Comparison of ENCODE assay signal across 19 cellular contexts in genomic region chr22:25540912-25541660, GRCh38. TPM values are rescaled to one million over a fixed set of nuclear protein-coding genes. Genes with fewer than 3 reads are reported as not detected.
A peak's percentile ranks its signal among the peaks of the same experiment; 100 is the strongest.
DNase-seq lines count a peak whose midpoint lies in the region; ATAC-seq, FAIRE-seq and TF ChIP-seq lines count a peak whose summit lies in the region.
"Had no signal": no experiment of that assay in that cellular context is flagged by ENCODE, and none has a peak within 500 bp of the region (broad histone marks: within the 10 kb centered on the region; RNA-seq: fewer than 3 reads in every experiment).

No MANE protein-coding gene starts in this region.

- no peak overlapping the region for H3K23ac ChIP-seq in H1 (ENCODE audit: insufficient read length)

- H2BK120ac ChIP-seq in H1 (replicated peaks; ENCODE audit: low read depth, low read length), result no peak overlapping the region

- H3K9me3 Mint-ChIP-seq in WTC11 (peaks cover 9% of the 10 kb centered on the region), neural crest cell (peaks cover 3% of the 10 kb centered on the region), mesothelial cell of epicardium (peaks cover 17% of the 10 kb centered on the region)
- H3K9me3 Mint-ChIP-seq: H9 had no signal

- H3K4me3 ChIP-seq in H1 (ENCODE audit: extremely low read depth in 1 of 4, insufficient read depth in 2 of 4, low read depth in 3 of 4, low read length in 4 of 4) (no peak overlapping the region), uterus (no peak overlapping the region)

- POLR2A ChIA-PET in WTC11 (lab: Charles Lee), result no interaction called here
- POLR2A ChIA-PET in H1 (lab: Charles Lee; ENCODE audit: partially characterized antibody), result no interaction called here

- no peak overlapping the region for H3K4ac ChIP-seq in H1 (replicated peaks; ENCODE audit: insufficient read length, low read depth, low read length)

- H4K20me1 ChIP-seq in H1 (replicated peaks in 1 of 2; ENCODE audit: control insufficient read depth in 1 of 2, insufficient read depth in 2 of 2, low read length in 2 of 2), result no peaks in the 10 kb centered on the region

- H4K91ac ChIP-seq in H1 (replicated peaks; ENCODE audit: insufficient read length, low read length), result no peak overlapping the region

- 95% methylated on average over 4 of the region's 4 CpGs; no CpG with 5 or more reads in 1 of the 2 experiments for WGBS in H1 (ENCODE audit: extremely low coverage in 1 of 2, insufficient coverage in 1 of 2, insufficient read length in 1 of 2, insufficient replicate concordance in 2 of 2, low coverage in 1 of 2, low lambda C conversion rate in 2 of 2, missing lambda C conversion rate in 1 of 2), 2 experiments

- no peak overlapping the region for H2BK5ac ChIP-seq in H1 (ENCODE audit: low read depth, low read length)

- intact Hi-C loops in uterus (cut with DNase I; ENCODE audit: low total_unique reads), result no loop called here

- H3K4me3 Mint-ChIP-seq in WTC11 (no peak overlapping the region), neural crest cell (no peak overlapping the region), mesothelial cell of epicardium (no peak overlapping the region)
- H3K4me3 Mint-ChIP-seq: CD4-positive, alpha-beta T cell; H9 had no signal

- no peak overlapping the region for H3K27ac Mint-ChIP-seq in WTC11
- peak overlapping the region; percentile 23 for H3K27ac Mint-ChIP-seq in neural crest cell (ENCODE audit: unreplicated experiment)
- H3K27ac Mint-ChIP-seq in mesothelial cell of epicardium, result no peak overlapping the region
- H3K27ac Mint-ChIP-seq: CD4-positive, alpha-beta T cell; H9 had no signal

- H3K27me3 Mint-ChIP-seq in WTC11 (ENCODE audit: low read depth), result no peaks in the 10 kb centered on the region; the same call in none of the 2 replicates
- H3K27me3 Mint-ChIP-seq in neural crest cell (ENCODE audit: low read depth), result no peaks in the 10 kb centered on the region
- H3K27me3 Mint-ChIP-seq in mesothelial cell of epicardium (ENCODE audit: low read depth), result no peaks in the 10 kb centered on the region
- H3K27me3 Mint-ChIP-seq: CD4-positive, alpha-beta T cell had no signal

- H4K8ac ChIP-seq in H1 (ENCODE audit: extremely low read depth, insufficient read depth, low read length), result no peak overlapping the region

- H3K56ac ChIP-seq in H1 (replicated peaks; ENCODE audit: insufficient read length, low read depth, low read length), result no peak overlapping the region

- H3K4me1 Mint-ChIP-seq in WTC11 (no peaks in the 10 kb centered on the region), neural crest cell (peaks cover 28% of the 10 kb centered on the region), mesothelial cell of epicardium (peaks cover 19% of the 10 kb centered on the region)

- CTCF ChIA-PET in WTC11 (lab: Charles Lee), result interaction anchor here (0.5 to 1.2 kb wide), 3 partner anchors 112 to 303 kb away, joined by 3 to 7 read pairs (median 4); no protein-coding TSS in a partner anchor
- CTCF ChIA-PET in H1 (lab: Charles Lee; ENCODE audit: partially characterized antibody), result interaction anchor here (1.5 kb wide), 1 partner anchor 179 kb away, joined by 6 read pairs; no protein-coding TSS in a partner anchor

- TF ChIP-seq CTCF in WTC11 (IDR thresholded peaks at IDR 0.05) (no peak), H1 (IDR thresholded peaks at IDR 0.05; ENCODE audit: control extremely low read depth in 1 of 3, insufficient read depth in 1 of 3, low read depth in 1 of 3, low read length in 3 of 3) (no peak), neural crest cell (conservative IDR thresholded peaks at IDR 0.05) (no peak), uterus (IDR thresholded peaks at IDR 0.05) (no peak), mesothelial cell of epicardium (IDR thresholded peaks at IDR 0.05; ENCODE audit: unreplicated experiment) (no peak)

- no peaks in the 10 kb centered on the region for H3K79me1 ChIP-seq in H1 (ENCODE audit: low read depth, low read length)

- no peak overlapping the region for H3K14ac ChIP-seq in H1 (ENCODE audit: insufficient read length)

- no peak for ATAC-seq in WTC11

- no peak for FAIRE-seq in H1 (lab: Jason Lieb, UNC)
- FAIRE-seq: A204.1, D721Med, GM12892 had no signal

- H3K4me2 ChIP-seq in H1 (ENCODE audit: insufficient read depth in 1 of 2, low read depth in 2 of 2, low read length in 2 of 2), result no peak overlapping the region

- H3K36me3 ChIP-seq in H1 (ENCODE audit: control insufficient read depth in 2 of 4, insufficient read depth in 4 of 4, low read length in 3 of 4) (no peaks in the 10 kb centered on the region), uterus (no peaks in the 10 kb centered on the region)
- H3K36me3 ChIP-seq: BE2C had no signal

- H3K27me3 ChIP-seq in H1 (replicated peaks in 1 of 4; ENCODE audit: control insufficient read depth in 3 of 4, extremely low read depth in 1 of 4, insufficient read depth in 3 of 4, low read length in 3 of 4), result no peaks in the 10 kb centered on the region; a peak in 1 of 7 replicates
- no peaks in the 10 kb centered on the region for H3K27me3 ChIP-seq in uterus
- H3K27me3 ChIP-seq: BE2C had no signal

- H2BK12ac ChIP-seq in H1 (ENCODE audit: low read depth, low read length), result no peak overlapping the region

- H3K9ac ChIP-seq in H1 (replicated peaks in 1 of 4; ENCODE audit: extremely low read depth in 1 of 4, low read depth in 3 of 4, low read length in 3 of 4), result no peak overlapping the region

- no peaks in the 10 kb centered on the region for H3K79me2 ChIP-seq in H1 (ENCODE audit: control insufficient read depth in 1 of 2, insufficient read depth in 2 of 2, low read length in 2 of 2)

- no peak for TF ChIP-seq POLR2A in H1 (IDR thresholded peaks at IDR 0.05; ENCODE audit: control extremely low read depth in 1 of 2, low read depth in 2 of 2, low read length in 2 of 2)
- TF ChIP-seq POLR2A in uterus (IDR thresholded peaks at IDR 0.05), result no peak

- H4K5ac ChIP-seq in H1 (ENCODE audit: insufficient read length, low read depth, low read length), result no peak overlapping the region

- H3K27ac ChIP-seq in H1 (ENCODE audit: low read depth, low read length) (no peak overlapping the region), uterus (peak overlapping the region; percentile 8 to 66)

- no peaks in the 10 kb centered on the region; the same call in 1 of the 2 replicates for H3K23me2 ChIP-seq in H1 (ENCODE audit: low read depth, low read length)

- no peak overlapping the region for H2AK5ac ChIP-seq in H1 (ENCODE audit: low read depth, low read length)

- H2BK20ac ChIP-seq in H1 (ENCODE audit: low read length), result no peak overlapping the region

- no peak overlapping the region for H2BK15ac ChIP-seq in H1 (ENCODE audit: low read length)

- H2AFZ ChIP-seq in H1 (ENCODE audit: low read length), result no peak overlapping the region

- no peak overlapping the region for H3K18ac ChIP-seq in H1 (ENCODE audit: extremely low read depth, low read length)

- H3K9me3 ChIP-seq in H1 (ENCODE audit: insufficient read depth in 2 of 2, low read depth in 1 of 2, low read length in 1 of 2), result no peaks in the 10 kb centered on the region; a peak in 1 of 4 replicates
- no peaks in the 10 kb centered on the region for H3K9me3 ChIP-seq in uterus
- H3K9me3 ChIP-seq: Caco-2 had no signal

- TF ChIP-seq RAD21 in H1 (IDR thresholded peaks at IDR 0.05 in 1 of 2, conservative IDR thresholded peaks at IDR 0.05 in 1 of 2; ENCODE audit: low read depth in 2 of 2, low read length in 2 of 2), result no peak

- DNase-seq in WTC11 (ENCODE audit: low spot score), result no peak
- DNase-seq in H1 (ENCODE audit: low read depth in 1 of 2, low spot score in 2 of 2), result no peak
- no peak for DNase-seq in neural crest cell (ENCODE audit: low read depth, low spot score)
- DNase-seq in uterus, result no peak
- no peak for DNase-seq in occipital lobe (lab: John Stamatoyannopoulos, UW)
- DNase-seq in mesothelial cell of epicardium (ENCODE audit: low spot score in 2 of 2, unreplicated experiment in 2 of 2), result no peak
- no peak for DNase-seq in OCI-M2 (lab: John Stamatoyannopoulos, UW; ENCODE audit: unreplicated experiment)
- DNase-seq: ACHN; BE2C; C1 segment of cervical spinal cord; Caco-2; CD4-positive, alpha-beta T cell; GDM1; GOT3; H9; KBM-7 had no signal

- H3K4me1 ChIP-seq in H1 (replicated peaks in 1 of 4; ENCODE audit: control insufficient read depth in 3 of 4, insufficient read depth in 4 of 4, low read length in 3 of 4) (no peaks in the 10 kb centered on the region), uterus (no peaks in the 10 kb centered on the region)
- H3K4me1 ChIP-seq: BE2C, Caco-2 had no signal

- no peaks in the 10 kb centered on the region for H3K36me3 Mint-ChIP-seq in WTC11
- peaks cover 3% of the 10 kb centered on the region for H3K36me3 Mint-ChIP-seq in neural crest cell (ENCODE audit: low read depth)
- H3K36me3 Mint-ChIP-seq in mesothelial cell of epicardium, result peaks cover 3% of the 10 kb centered on the region

- no peak for TF ChIP-seq EP300 in H1 (IDR thresholded peaks at IDR 0.05; ENCODE audit: borderline replicate concordance in 1 of 2, low read depth in 2 of 2, low read length in 2 of 2)

TF ChIP-seq in H1, 55 proteins besides CTCF, POLR2A, EP300 and RAD21 (continues in another document):
- TF ChIP-seq CREB1 (IDR thresholded peaks at IDR 0.05) (no peak), CBX8 (IDR thresholded peaks at IDR 0.05; ENCODE audit: borderline replicate concordance, low read depth, low read length) (no peak), YY1 (IDR thresholded peaks at IDR 0.05; ENCODE audit: low read depth, low read length) (no peak), BRCA1 (IDR thresholded peaks at IDR 0.05; ENCODE audit: low read depth, low read length) (no peak), SP2 (IDR thresholded peaks at IDR 0.05; ENCODE audit: low read length) (0 out of 2 replicates have a peak, but pooled peaks have one; percentile 6), HDAC6 (IDR thresholded peaks at IDR 0.05; ENCODE audit: low read depth, low read length) (no peak)

RNA-seq across cellular contexts. Expression of gene GRK3, which starts 23.4 kb away (rescaled TPM):
- total RNA-seq in WTC11 (2021), result 25.7 to 27.1 TPM (median 25.8 TPM) in 3 replicates
- 32.1 and 35.3 TPM in 2 replicates for total RNA-seq in H1 (2021; fragmentation: NEBNext Ultra II Directional; extraction: Animal tissue kit (Norgen Biotek cat#: 25700))
- polyA plus RNA-seq in H1 (2011; rRNA removed), result 5.9 and 7.5 TPM in 2 replicates
- 8.7 TPM for polyA plus RNA-seq in H1 (2011; cell fraction: cytosol; rRNA removed)
- 12.8 TPM for polyA plus RNA-seq in H1 (2011; cell fraction: nucleus; rRNA removed)
- 7.6 to 11.7 TPM (median 10.5 TPM) in 4 replicates for polyA plus RNA-seq in H1 (2012, experiment 1 of 2)
- polyA plus RNA-seq in H1 (2012, experiment 2 of 2), result 1.3 TPM
- 10.5 TPM for polyA plus RNA-seq in H1 (2013, experiment 1 of 2)
- polyA plus RNA-seq in H1 (2013, experiment 2 of 2), result 9.8 TPM
- polyA minus RNA-seq in H1 (2011; rRNA and poly(A)+ RNA removed), result 27.2 and 29.1 TPM in 2 replicates
- 13.9 TPM for polyA minus RNA-seq in H1 (2011; cell fraction: cytosol; rRNA and poly(A)+ RNA removed)
- polyA minus RNA-seq in H1 (2011; cell fraction: nucleus; rRNA and poly(A)+ RNA removed), result 29.7 TPM
- total RNA-seq in neural crest cell, result 19.3 and 19.4 TPM in 2 replicates
- total RNA-seq in uterus, result 10 to 100 TPM in 2 of 4 donors, 1 to 10 TPM in 2; 1.3 to 15.8 (median 8.9) TPM
- total RNA-seq in occipital lobe, result 62.9 TPM
- total RNA-seq in mesothelial cell of epicardium, result 13.8 to 15.0 TPM (median 14.6 TPM) in 3 replicates

Comparison
In these comparisons a context has a peak if more than half of its experiments do, and no peak if none do; other contexts are left out.
1. Of the 9 proteins assayed by ChIP-seq in both WTC11 and H1: peak only in WTC11: USF2; only in H1: none; in both: none; in neither: 8.